In genomic region chr2:222739939-222740338, GRCh38 we compare ENCODE assay signal across 16 cellular contexts.
A peak's percentile ranks its signal among the peaks of the same experiment; 100 is the strongest.
DNase-seq lines count a peak whose midpoint lies in the region; TF ChIP-seq lines count a peak whose summit lies in the region.
"Had no signal": no experiment of that assay in that cellular context is flagged by ENCODE, and none has a peak within 500 bp of the region (broad histone marks: within the 10 kb centered on the region; RNA-seq: fewer than 3 reads in every experiment).

No MANE protein-coding gene starts in this region.

- POLR2A ChIA-PET in PC-9 (lab: Charles Lee; ENCODE audit: unreplicated experiment): interaction anchor here (0.6 kb wide), 1 partner anchor 121 kb away, joined by 3 read pairs; no protein-coding TSS in a partner anchor

- intact Hi-C loops in PC-9 (cut with micrococcal nuclease; ENCODE audit: unreplicated experiment): no loop called here
- intact Hi-C loops in dendritic cell treated with granulocyte-macrophage colony-stimulating factor and Interleukin-4, amounts not matched to agents 40 ng/mL and 50 ng/mL, for 4 days (cut with micrococcal nuclease): loop anchor here (10.0 kb wide), 1 partner anchor 55 kb away; no protein-coding TSS in a partner anchor

- TF ChIP-seq CTCF in PC-9 (conservative IDR thresholded peaks at IDR 0.05): no peak

- H3K79me2 ChIP-seq in PC-9 (ENCODE audit: low read depth): no peaks in the 10 kb centered on the region

- H3K4me3 ChIP-seq in PC-9 (no peak overlapping the region), thymus (ENCODE audit: low read length) (no peak overlapping the region)
- H3K4me3 ChIP-seq: BLaER1 treated with 17β-estradiol and CSF1 and Interleukin-3, amounts not matched to agents 10 nM and 100 nM; HAP-1 had no signal

- H3K36me3 ChIP-seq in PC-9 (ENCODE audit: low read depth): no peaks in the 10 kb centered on the region
- H3K36me3 ChIP-seq in thymus (ENCODE audit: control insufficient read depth, insufficient read depth): no peaks in the 10 kb centered on the region
- H3K36me3 ChIP-seq: BLaER1 treated with 17β-estradiol and CSF1 and Interleukin-3, amounts not matched to agents 10 nM and 100 nM; HAP-1 had no signal

- no peaks in the 10 kb centered on the region for H3K27me3 Mint-ChIP-seq in dendritic cell treated with granulocyte-macrophage colony-stimulating factor and Interleukin-4, amounts not matched to agents 40 ng/mL and 50 ng/mL, for 4 days

- no peak overlapping the region for H2AFZ ChIP-seq in PC-9

- DNase-seq in NCI-H748 (lab: John Stamatoyannopoulos, UW; ENCODE audit: unreplicated experiment): peak; percentile 71
- DNase-seq in NCI-H748 treated with DMSO at 0.1 percent for 48 hours (lab: John Stamatoyannopoulos, UW): no peak
- DNase-seq in PC-9: no peak
- no peak for DNase-seq in NCI-H187 (lab: John Stamatoyannopoulos, UW)
- no peak for DNase-seq in NCI-H2171 treated with DMSO at 0.1 percent for 48 hours (lab: John Stamatoyannopoulos, UW)
- no peak for DNase-seq in stimulated activated CD4-positive, alpha-beta T cell treated with anti-CD3 and anti-CD28 coated beads, Interleukin-15, amount 100 ng/mL, for 24 hours
- DNase-seq: AML-193; CD4-positive, alpha-beta memory T cell; DMS79; GOT3; HFFc6 had no signal

- H3K27me3 ChIP-seq in PC-9 (ENCODE audit: insufficient read depth, low read depth): no peaks in the 10 kb centered on the region
- no peaks in the 10 kb centered on the region for H3K27me3 ChIP-seq in thymus (ENCODE audit: control insufficient read depth, insufficient read depth)
- H3K27me3 ChIP-seq: BLaER1 treated with 17β-estradiol and CSF1 and Interleukin-3, amounts not matched to agents 10 nM and 100 nM had no signal

- H4K20me1 ChIP-seq in PC-9 (ENCODE audit: insufficient read depth): no peaks in the 10 kb centered on the region
- H4K20me1 ChIP-seq: BLaER1 treated with 17β-estradiol and CSF1 and Interleukin-3, amounts not matched to agents 10 nM and 100 nM had no signal

- H3F3A ChIP-seq in PC-9 (ENCODE audit: insufficient read depth, low read depth): no peaks in the 10 kb centered on the region; the same call in 1 of the 2 replicates

- peaks cover 39% of the 10 kb centered on the region for H3K4me1 Mint-ChIP-seq in dendritic cell treated with granulocyte-macrophage colony-stimulating factor and Interleukin-4, amounts not matched to agents 40 ng/mL and 50 ng/mL, for 4 days (ENCODE audit: low read depth)

- WGBS in thymus: 94% methylated on average over 4 of the region's 4 CpGs

- BruUV-seq in PC-9 (replicated peaks; lab: Mats Ljungman, UMichigan): no TSS peak

- H3K4me2 ChIP-seq in PC-9: no peak overlapping the region
- H3K4me2 ChIP-seq: BLaER1 treated with 17β-estradiol and CSF1 and Interleukin-3, amounts not matched to agents 10 nM and 100 nM had no signal

- H3K27ac ChIP-seq in PC-9 (0 out of 2 replicates have a peak overlapping the region, but pooled peaks have one; percentile 7), thymus (ENCODE audit: low read depth) (peak overlapping the region; percentile 18)
- H3K27ac ChIP-seq: 22Rv1; BLaER1 treated with 17β-estradiol and CSF1 and Interleukin-3, amounts not matched to agents 10 nM and 100 nM had no signal

- no peak overlapping the region for H3K4me3 Mint-ChIP-seq in dendritic cell treated with granulocyte-macrophage colony-stimulating factor and Interleukin-4, amounts not matched to agents 40 ng/mL and 50 ng/mL, for 4 days
- H3K4me3 Mint-ChIP-seq: CD4-positive, alpha-beta memory T cell; HFFc6 had no signal

- H3K4me1 ChIP-seq in PC-9 (replicated peaks; ENCODE audit: insufficient read depth): peaks cover 23% of the 10 kb centered on the region
- peaks cover 2% of the 10 kb centered on the region for H3K4me1 ChIP-seq in thymus (ENCODE audit: control insufficient read depth, insufficient read depth, low read length)
- H3K4me1 ChIP-seq: HAP-1 had no signal

- H3K36me3 Mint-ChIP-seq in dendritic cell treated with granulocyte-macrophage colony-stimulating factor and Interleukin-4, amounts not matched to agents 40 ng/mL and 50 ng/mL, for 4 days (ENCODE audit: low read depth): no peaks in the 10 kb centered on the region
- H3K36me3 Mint-ChIP-seq: CD4-positive, alpha-beta memory T cell had no signal

- peaks cover 8% of the 10 kb centered on the region for H3K9me3 Mint-ChIP-seq in dendritic cell treated with granulocyte-macrophage colony-stimulating factor and Interleukin-4, amounts not matched to agents 40 ng/mL and 50 ng/mL, for 4 days
- H3K9me3 Mint-ChIP-seq: CD4-positive, alpha-beta memory T cell; HFFc6 had no signal

- CTCF ChIA-PET in PC-9 (lab: Charles Lee): no interaction called here

- H3K9me3 ChIP-seq in PC-9 (ENCODE audit: insufficient read depth, low read depth) (peaks cover 6% of the 10 kb centered on the region; the same call in 1 of the 2 replicates), thymus (ENCODE audit: control insufficient read depth) (no peaks in the 10 kb centered on the region)
- H3K9me3 ChIP-seq: HAP-1 had no signal

- H3K9me2 ChIP-seq in PC-9 (ENCODE audit: insufficient read depth): no peaks in the 10 kb centered on the region

- peak overlapping the region; percentile 39 for H3K27ac Mint-ChIP-seq in dendritic cell treated with granulocyte-macrophage colony-stimulating factor and Interleukin-4, amounts not matched to agents 40 ng/mL and 50 ng/mL, for 4 days
- H3K27ac Mint-ChIP-seq: CD4-positive, alpha-beta memory T cell; HFFc6 had no signal
